In the genomic region with DNA sequence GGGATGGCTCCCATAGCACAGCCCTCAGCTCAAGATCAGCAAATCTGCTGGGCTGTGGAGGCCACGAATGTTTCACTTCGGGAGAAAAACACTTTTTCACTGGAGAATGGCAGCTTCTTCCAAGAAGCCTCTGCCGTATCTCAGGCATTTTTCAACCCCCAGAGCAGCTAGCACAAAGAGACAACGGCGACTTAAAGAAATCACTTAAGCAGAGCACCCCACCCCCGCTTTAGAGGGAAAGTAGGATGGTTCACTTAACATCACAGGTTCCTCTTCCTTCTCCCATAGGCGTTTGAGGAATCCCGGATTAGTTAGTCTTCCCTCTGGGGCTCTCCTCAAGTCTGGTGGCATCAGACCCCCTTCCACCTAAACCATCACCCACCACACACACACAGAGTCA, we compare ENCODE assay signal across 18 cellular contexts. TPM values are rescaled to one million over a fixed set of nuclear protein-coding genes. Genes with fewer than 3 reads are reported as not detected.
A peak's percentile ranks its signal among the peaks of the same experiment; 100 is the strongest.
DNase-seq lines count a peak whose midpoint lies in the region; ATAC-seq and TF ChIP-seq lines count a peak whose summit lies in the region.
"Had no signal": no experiment of that assay in that cellular context is flagged by ENCODE, and none has a peak within 500 bp of the region (broad histone marks: within the 10 kb centered on the region; RNA-seq: fewer than 3 reads in every experiment).

No MANE protein-coding gene starts in this region.

- H3K4me1 Mint-ChIP-seq in activated CD8-positive, alpha-beta T cell treated with anti-CD3 and anti-CD28 coated beads, Interleukin-2, amount 10 ng/mL, durations not matched to agents 7 days and 5 days (ENCODE audit: low read depth): peaks cover 28% of the 10 kb centered on the region
- H3K4me1 Mint-ChIP-seq in activated CD8-positive, alpha-beta T cell treated with anti-CD3 and anti-CD28 coated beads for 36 hours (ENCODE audit: low read depth): peaks cover 11% of the 10 kb centered on the region
- peaks cover 2% of the 10 kb centered on the region for H3K4me1 Mint-ChIP-seq in neural progenitor cell
- H3K4me1 Mint-ChIP-seq in WTC11: no peaks in the 10 kb centered on the region; the same call in 1 of the 2 replicates

- no peaks in the 10 kb centered on the region for H3K9me3 Mint-ChIP-seq in activated CD8-positive, alpha-beta T cell treated with anti-CD3 and anti-CD28 coated beads, Interleukin-2, amount 10 ng/mL, durations not matched to agents 7 days and 5 days (ENCODE audit: insufficient read depth)
- no peaks in the 10 kb centered on the region for H3K9me3 Mint-ChIP-seq in activated CD8-positive, alpha-beta T cell treated with anti-CD3 and anti-CD28 coated beads for 36 hours
- H3K9me3 Mint-ChIP-seq in neural progenitor cell: no peaks in the 10 kb centered on the region
- no peaks in the 10 kb centered on the region for H3K9me3 Mint-ChIP-seq in WTC11
- H3K9me3 Mint-ChIP-seq: CD4-positive, CD25-positive, alpha-beta regulatory T cell; H9 had no signal

- no peak overlapping the region for H3K4me2 ChIP-seq in neural progenitor cell
- H3K4me2 ChIP-seq: BLaER1 had no signal

- CTCF ChIA-PET in activated CD8-positive, alpha-beta T cell treated with anti-CD3 and anti-CD28 coated beads, Interleukin-2, amount 10 ng/mL, durations not matched to agents 7 days and 5 days (lab: Charles Lee): interaction anchor here (0.9 to 6.5 kb wide), 3 partner anchors 11 to 193 kb away, joined by 3 to 70 read pairs (median 23); no protein-coding TSS in a partner anchor
- CTCF ChIA-PET in activated CD8-positive, alpha-beta T cell treated with anti-CD3 and anti-CD28 coated beads for 36 hours (lab: Charles Lee): interaction anchor here (0.7 to 3.5 kb wide), 4 partner anchors 12 to 193 kb away, joined by 3 to 17 read pairs (median 8); no protein-coding TSS in a partner anchor
- CTCF ChIA-PET in WTC11 (lab: Charles Lee) (interaction anchor here (1.1 to 3.8 kb wide), 6 partner anchors 12 to 292 kb away, joined by 3 to 14 read pairs (median 4); no protein-coding TSS in a partner anchor), A673 (lab: Charles Lee) (no interaction called here)

- H3K36me3 Mint-ChIP-seq in activated CD8-positive, alpha-beta T cell treated with anti-CD3 and anti-CD28 coated beads, Interleukin-2, amount 10 ng/mL, durations not matched to agents 7 days and 5 days (ENCODE audit: low read depth): no peaks in the 10 kb centered on the region
- H3K36me3 Mint-ChIP-seq in activated CD8-positive, alpha-beta T cell treated with anti-CD3 and anti-CD28 coated beads for 36 hours (ENCODE audit: low read depth): no peaks in the 10 kb centered on the region
- H3K36me3 Mint-ChIP-seq in neural progenitor cell: peaks cover 30% of the 10 kb centered on the region
- H3K36me3 Mint-ChIP-seq in WTC11: peaks cover 4% of the 10 kb centered on the region; the same call in 1 of the 2 replicates

- H3K4me1 ChIP-seq in neural progenitor cell (peaks cover 5% of the 10 kb centered on the region), A673 (ENCODE audit: insufficient read depth, low read length, poor library complexity, severe bottlenecking) (no peaks in the 10 kb centered on the region)

- intact Hi-C loops in activated CD8-positive, alpha-beta T cell treated with anti-CD3 and anti-CD28 coated beads for 36 hours (cut with micrococcal nuclease): no loop called here
- intact Hi-C loops in A673 (cut with micrococcal nuclease; ENCODE audit: unreplicated experiment): no loop called here

- DNase-seq in activated CD8-positive, alpha-beta T cell treated with anti-CD3 and anti-CD28 coated beads, Interleukin-2, amount 10 ng/mL, durations not matched to agents 7 days and 5 days: no peak
- DNase-seq in activated CD8-positive, alpha-beta T cell treated with anti-CD3 and anti-CD28 coated beads for 36 hours: no peak
- DNase-seq in caudate nucleus (lab: John Stamatoyannopoulos, UW) (peak in 7 of 61 donors; percentile 30 to 79 (median 41)), neural progenitor cell (ENCODE audit: low spot score) (no peak), NCI-H524 treated with DMSO at 0.1 percent for 48 hours (lab: John Stamatoyannopoulos, UW) (no peak), WTC11 (ENCODE audit: low spot score) (no peak), A673 (ENCODE audit: low spot score) (no peak)
- DNase-seq: AML-193; Calu3; CD4-positive, CD25-positive, alpha-beta regulatory T cell; DMS79; GOT3; H9 had no signal

- no peaks in the 10 kb centered on the region for H3F3A ChIP-seq in neural progenitor cell (ENCODE audit: low read depth)

- no peaks in the 10 kb centered on the region for H3K79me2 ChIP-seq in neural progenitor cell (ENCODE audit: low read depth)

- peak overlapping the region; percentile 59 for H3K27ac ChIP-seq in caudate nucleus (ENCODE audit: low read depth, low read length)
- H3K27ac ChIP-seq in neural progenitor cell: no peak overlapping the region
- H3K27ac ChIP-seq in A673 (ENCODE audit: low read depth, low read length, poor library complexity, severe bottlenecking): no peak overlapping the region
- H3K27ac ChIP-seq: 22Rv1, BLaER1 had no signal

- H3K4me3 ChIP-seq in neural progenitor cell (no peak overlapping the region), A673 (ENCODE audit: low read depth, low read length, poor library complexity, severe bottlenecking) (no peak overlapping the region)
- H3K4me3 ChIP-seq: BLaER1 had no signal

- H3K27me3 Mint-ChIP-seq in activated CD8-positive, alpha-beta T cell treated with anti-CD3 and anti-CD28 coated beads, Interleukin-2, amount 10 ng/mL, durations not matched to agents 7 days and 5 days (ENCODE audit: low read depth): peaks cover 5% of the 10 kb centered on the region
- H3K27me3 Mint-ChIP-seq in activated CD8-positive, alpha-beta T cell treated with anti-CD3 and anti-CD28 coated beads for 36 hours: no peaks in the 10 kb centered on the region
- H3K27me3 Mint-ChIP-seq in neural progenitor cell (ENCODE audit: insufficient read depth, low read depth) (peaks cover 2% of the 10 kb centered on the region), WTC11 (ENCODE audit: low read depth) (no peaks in the 10 kb centered on the region)

- H3K4me3 Mint-ChIP-seq in activated CD8-positive, alpha-beta T cell treated with anti-CD3 and anti-CD28 coated beads, Interleukin-2, amount 10 ng/mL, durations not matched to agents 7 days and 5 days: no peak overlapping the region
- H3K4me3 Mint-ChIP-seq in activated CD8-positive, alpha-beta T cell treated with anti-CD3 and anti-CD28 coated beads for 36 hours: no peak overlapping the region
- H3K4me3 Mint-ChIP-seq in neural progenitor cell: no peak overlapping the region
- H3K4me3 Mint-ChIP-seq in WTC11: no peak overlapping the region
- H3K4me3 Mint-ChIP-seq: CD4-positive, CD25-positive, alpha-beta regulatory T cell; H9 had no signal

- no peak overlapping the region for H2AFZ ChIP-seq in neural progenitor cell (replicated peaks)

- ATAC-seq in activated CD8-positive, alpha-beta T cell treated with anti-CD3 and anti-CD28 coated beads, Interleukin-2, amount 10 ng/mL, durations not matched to agents 7 days and 5 days: no peak
- no peak for ATAC-seq in activated CD8-positive, alpha-beta T cell treated with anti-CD3 and anti-CD28 coated beads for 36 hours
- ATAC-seq in HG02588 (IDR thresholded peaks at IDR 0.05; ENCODE audit: unreplicated experiment): no peak
- ATAC-seq in WTC11: no peak
- ATAC-seq: HepG2 had no signal

- H3K9ac ChIP-seq in neural progenitor cell: no peak overlapping the region
- H3K9ac ChIP-seq: BLaER1 had no signal

- no peaks in the 10 kb centered on the region for H4K20me1 ChIP-seq in neural progenitor cell (ENCODE audit: low read depth)
- H4K20me1 ChIP-seq: BLaER1 had no signal

- no TSS peak for BruUV-seq in A673 (replicated peaks; lab: Mats Ljungman, UMichigan)

- TF ChIP-seq CTCF in activated CD8-positive, alpha-beta T cell treated with anti-CD3 and anti-CD28 coated beads for 36 hours (IDR thresholded peaks at IDR 0.05): no peak
- TF ChIP-seq CTCF in neural progenitor cell (IDR thresholded peaks at IDR 0.05) (no peak), WTC11 (IDR thresholded peaks at IDR 0.05) (no peak), A673 (conservative IDR thresholded peaks at IDR 0.05; ENCODE audit: low read depth, low read length) (no peak)

- H3K9me3 ChIP-seq in neural progenitor cell (ENCODE audit: low read depth): no peaks in the 10 kb centered on the region
- no peaks in the 10 kb centered on the region for H3K9me3 ChIP-seq in A673 (ENCODE audit: low read depth, low read length, poor library complexity, severe bottlenecking)
- H3K9me3 ChIP-seq: BLaER1 had no signal

- H3K27ac Mint-ChIP-seq in activated CD8-positive, alpha-beta T cell treated with anti-CD3 and anti-CD28 coated beads, Interleukin-2, amount 10 ng/mL, durations not matched to agents 7 days and 5 days: peak overlapping the region; percentile 5
- no peak overlapping the region for H3K27ac Mint-ChIP-seq in activated CD8-positive, alpha-beta T cell treated with anti-CD3 and anti-CD28 coated beads for 36 hours
- peak overlapping the region; percentile 54 for H3K27ac Mint-ChIP-seq in neural progenitor cell
- no peak overlapping the region for H3K27ac Mint-ChIP-seq in WTC11

- H3K27me3 ChIP-seq in neural progenitor cell: no peaks in the 10 kb centered on the region
- H3K27me3 ChIP-seq in A673 (replicated peaks; ENCODE audit: insufficient read depth, low read depth, low read length, poor library complexity): no peaks in the 10 kb centered on the region
- H3K27me3 ChIP-seq: BLaER1 had no signal

- POLR2A ChIA-PET in activated CD8-positive, alpha-beta T cell treated with anti-CD3 and anti-CD28 coated beads, Interleukin-2, amount 10 ng/mL, durations not matched to agents 7 days and 5 days (lab: Charles Lee): interaction anchor here (1.5 kb wide), 1 partner anchor 12 kb away, joined by 4 read pairs; no protein-coding TSS in a partner anchor
- POLR2A ChIA-PET in activated CD8-positive, alpha-beta T cell treated with anti-CD3 and anti-CD28 coated beads for 36 hours (lab: Charles Lee): interaction anchor here (0.7 to 1.2 kb wide), 2 partner anchors 12 to 131 kb away, joined by 4 to 5 read pairs; no protein-coding TSS in a partner anchor
- POLR2A ChIA-PET in WTC11 (lab: Charles Lee) (no interaction called here), A673 (lab: Charles Lee; ENCODE audit: low non-redundant PET) (no interaction called here)

- no peaks in the 10 kb centered on the region for H3K36me3 ChIP-seq in neural progenitor cell
- H3K36me3 ChIP-seq in A673 (ENCODE audit: insufficient read depth, low read length, poor library complexity, severe bottlenecking): no peaks in the 10 kb centered on the region

RNA-seq across cellular contexts. Expression of a gene that starts 27.6 kb away (rescaled TPM):
- 1 to 10 TPM; 2.0 to 2.4 TPM for total RNA-seq in activated CD8-positive, alpha-beta T cell treated with anti-CD3 and anti-CD28 coated beads, Interleukin-2, amount 10 ng/mL, durations not matched to agents 7 days and 5 days
- 1 to 10 TPM; 1.5 to 2.2 TPM for total RNA-seq in activated CD8-positive, alpha-beta T cell treated with anti-CD3 and anti-CD28 coated beads for 36 hours
- 4.2 and 7.7 TPM in 2 replicates for total RNA-seq in neural progenitor cell (ENCODE audit: low replicate concordance)
- 27.0 to 35.1 TPM (median 28.7 TPM) in 3 replicates for total RNA-seq in WTC11 (2021)
- 28.8 and 29.1 TPM in 2 replicates for total RNA-seq in A673 (2021)
- total RNA-seq: G401 had no signal

RNA-seq across cellular contexts. Expression of a gene that starts 58.3 kb away (rescaled TPM):
- total RNA-seq in activated CD8-positive, alpha-beta T cell treated with anti-CD3 and anti-CD28 coated beads, Interleukin-2, amount 10 ng/mL, durations not matched to agents 7 days and 5 days: under 1 TPM in 1 of 2 experiments, not detected in 1; 0.18 TPM
- total RNA-seq in activated CD8-positive, alpha-beta T cell treated with anti-CD3 and anti-CD28 coated beads for 36 hours: under 1 TPM; 0.36 to 0.51 TPM
- total RNA-seq in neural progenitor cell (ENCODE audit: low replicate concordance): 0.22 TPM in 1 of 2 replicates, not detected in the other
- 7.0 to 8.1 TPM (median 7.8 TPM) in 3 replicates for total RNA-seq in WTC11 (2021)
- 2.1 and 2.6 TPM in 2 replicates for total RNA-seq in A673 (2021)

Comparison
In these comparisons a context has a peak if more than half of its experiments do, and no peak if none do; other contexts are left out.
1. H3K27ac Mint-ChIP-seq: peak in activated CD8-positive, alpha-beta T cell treated with anti-CD3 and anti-CD28 coated beads, Interleukin-2, amount 10 ng/mL, durations not matched to agents 7 days and 5 days (single experiment) and neural progenitor cell (single experiment); none in activated CD8-positive, alpha-beta T cell treated with anti-CD3 and anti-CD28 coated beads for 36 hours (single experiment) and WTC11 (single experiment).
2. POLR2A ChIA-PET loops: an anchor here in activated CD8-positive, alpha-beta T cell treated with anti-CD3 and anti-CD28 coated beads, Interleukin-2, amount 10 ng/mL, durations not matched to agents 7 days and 5 days (1.5 kb wide) and activated CD8-positive, alpha-beta T cell treated with anti-CD3 and anti-CD28 coated beads for 36 hours (0.7 to 1.2 kb wide); none called in WTC11 and A673.